Comparison of ENCODE assay signal across 29 cellular contexts in genomic region chr15:42854576-42854975, GRCh38.
"Had no signal": no experiment of that assay in that cellular context is flagged by ENCODE, and none has a peak within 500 bp of the region (broad histone marks: within the 10 kb centered on the region; RNA-seq: fewer than 3 reads in every experiment).

No MANE protein-coding gene starts in this region.

- H3K4me2 ChIP-seq: neural progenitor cell, smooth muscle cell had no signal

- DNase-seq: naive thymus-derived CD4-positive, alpha-beta T cell; natural killer cell; occipital lobe; ovary; posterior cingulate gyrus; psoas muscle; right cardiac atrium; right lobe of liver; sigmoid colon; spleen; stimulated activated CD4-positive, alpha-beta T cell treated with anti-CD3 and anti-CD28 coated beads, Interleukin-12 subunit alpha, Interleukin-12 subunit beta, amount 100 ng/mL, for 4 hours; stimulated activated CD4-positive, alpha-beta T cell treated with anti-CD3 and anti-CD28 coated beads, Interleukin-1b, Interleukin-23, amount 100 ng/mL, for 48 hours; stimulated activated CD4-positive, alpha-beta T cell treated with anti-CD3 and anti-CD28 coated beads, Interleukin-4, amount 100 ng/mL, for 1 hour; stimulated activated CD4-positive, alpha-beta T cell treated with anti-CD3 and anti-CD28 coated beads, Interleukin-4, amount 100 ng/mL, for 4 hours; stimulated activated CD8-positive, alpha-beta memory T cell treated with anti-CD3 and anti-CD28 coated beads, Interleukin-4, amount 100 ng/mL, for 48 hours; stimulated activated naive CD4-positive, alpha-beta T cell; stimulated activated naive CD8-positive, alpha-beta T cell treated with anti-CD3 and anti-CD28 coated beads, Interleukin-15, amount 100 ng/mL, for 72 hours; stimulated activated naive CD8-positive, alpha-beta T cell treated with anti-CD3 and anti-CD28 coated beads, Interleukin-15, Interleukin-2, amounts not matched to agents 100 U/mL and 50 U/mL, for 24 hours; substantia nigra; testis; tibial artery; upper lobe of left lung had no signal

- ATAC-seq: naive thymus-derived CD4-positive, alpha-beta T cell; natural killer cell; right cardiac atrium; right lobe of liver; stimulated activated memory B cell treated with anti-CD40 and anti-IgM and Interleukin-4, amounts not matched to agents 10 μg/mL and 1 μg/mL and 100 μg/mL, for 72 hours; stimulated activated naive CD8-positive, alpha-beta T cell treated with anti-CD3 and anti-CD28 coated beads, Interleukin-15, amount 100 ng/mL, for 72 hours; stimulated activated naive CD8-positive, alpha-beta T cell treated with anti-CD3 and anti-CD28 coated beads, Interleukin-15, Interleukin-2, amounts not matched to agents 100 U/mL and 50 U/mL, for 24 hours had no signal

- H3K4me3 ChIP-seq: neural progenitor cell, ovary, psoas muscle, right lobe of liver, sigmoid colon, smooth muscle cell, spleen, suprapubic skin, testis, tibial artery, upper lobe of left lung, vagina had no signal

- FAIRE-seq: urothelium cell line had no signal

- H3K4me1 ChIP-seq: neural progenitor cell, parathyroid adenoma, right lobe of liver, spleen, testis, upper lobe of left lung, vagina had no signal

- H3K27me3 ChIP-seq: neural progenitor cell, ovary, right lobe of liver, sigmoid colon, spleen, suprapubic skin, testis, tibial artery, upper lobe of left lung, vagina had no signal

- H3K27ac ChIP-seq: neural progenitor cell, ovary, parathyroid adenoma, psoas muscle, right lobe of liver, sigmoid colon, spleen, suprapubic skin, testis, tibial artery, upper lobe of left lung, vagina had no signal

- H3K36me3 ChIP-seq: neural progenitor cell, ovary, right lobe of liver, suprapubic skin had no signal

- H3K9me3 ChIP-seq: ovary, psoas muscle, right lobe of liver, sigmoid colon, suprapubic skin, testis, tibial artery, upper lobe of left lung, vagina had no signal

- H3K9ac ChIP-seq: neural progenitor cell, parathyroid adenoma had no signal

- H3K79me2 ChIP-seq: parathyroid adenoma had no signal

- H2AFZ ChIP-seq: neural progenitor cell, parathyroid adenoma had no signal
